13 cellular contexts compared by ENCODE assay signal in the genomic region with DNA sequence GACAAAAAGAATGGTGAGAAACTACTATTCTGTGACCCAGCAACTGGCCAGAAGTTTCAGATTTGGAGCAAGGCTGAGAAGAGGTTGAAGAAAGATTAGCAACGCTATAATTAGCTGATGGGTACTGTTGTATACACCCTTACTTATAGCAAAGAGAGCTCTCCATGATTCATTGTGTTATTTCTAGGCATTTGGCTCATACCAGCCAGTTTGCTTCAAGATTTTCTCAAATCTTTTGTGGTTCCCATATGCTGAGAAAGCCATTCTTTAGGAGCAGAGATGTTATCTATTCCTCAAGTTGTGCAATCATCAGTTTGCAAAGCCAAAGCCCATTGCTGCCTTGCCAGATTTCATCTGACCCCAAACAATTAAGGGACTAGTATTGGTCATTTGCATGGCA.
DNase-seq lines count a peak whose midpoint lies in the region; ATAC-seq, FAIRE-seq and TF ChIP-seq lines count a peak whose summit lies in the region.
"Had no signal": no experiment of that assay in that cellular context is flagged by ENCODE, and none has a peak within 500 bp of the region (broad histone marks: within the 10 kb centered on the region; RNA-seq: fewer than 3 reads in every experiment).

No MANE protein-coding gene starts in this region.

- H3K4me3 Mint-ChIP-seq in HFFc6, result peak overlapping the region; percentile 12
- H3K4me3 Mint-ChIP-seq in astrocyte (ENCODE audit: unreplicated experiment), result no peak overlapping the region
- no peak overlapping the region for H3K4me3 Mint-ChIP-seq in GM23338

- H3K9me2 ChIP-seq in hepatocyte (replicated peaks; ENCODE audit: insufficient read depth) (no peaks in the 10 kb centered on the region), GM23338 (ENCODE audit: insufficient read depth) (no peaks in the 10 kb centered on the region)

- H3K27me3 Mint-ChIP-seq in HFFc6 (ENCODE audit: insufficient read depth), result no peaks in the 10 kb centered on the region
- H3K27me3 Mint-ChIP-seq in astrocyte (ENCODE audit: low read depth, unreplicated experiment), result peaks cover 3% of the 10 kb centered on the region
- H3K27me3 Mint-ChIP-seq in GM23338 (ENCODE audit: insufficient read depth, low read depth, poor library complexity), result peaks cover 2% of the 10 kb centered on the region

- H3K36me3 ChIP-seq in ACC112 (ENCODE audit: insufficient read depth, low read length), result no peaks in the 10 kb centered on the region
- H3K36me3 ChIP-seq in astrocyte (ENCODE audit: insufficient read depth, low read length), result no peaks in the 10 kb centered on the region
- H3K36me3 ChIP-seq in hepatocyte (replicated peaks; ENCODE audit: insufficient read depth, low read depth), result no peaks in the 10 kb centered on the region
- no peaks in the 10 kb centered on the region for H3K36me3 ChIP-seq in GM23338 (ENCODE audit: insufficient read depth)
- H3K36me3 ChIP-seq: lower lobe of right lung, transverse colon had no signal

- H4K20me1 ChIP-seq in astrocyte (ENCODE audit: insufficient read depth, low read length), result no peaks in the 10 kb centered on the region
- H4K20me1 ChIP-seq in hepatocyte (ENCODE audit: insufficient read depth, poor library complexity, severe bottlenecking), result no peaks in the 10 kb centered on the region
- no peaks in the 10 kb centered on the region for H4K20me1 ChIP-seq in GM23338 (replicated peaks; ENCODE audit: insufficient read depth)

- no peaks in the 10 kb centered on the region for H3K27me3 ChIP-seq in ACC112 (ENCODE audit: insufficient read depth, low read length)
- H3K27me3 ChIP-seq in astrocyte (ENCODE audit: insufficient read depth, low read length), result no peaks in the 10 kb centered on the region
- no peaks in the 10 kb centered on the region for H3K27me3 ChIP-seq in hepatocyte
- no peaks in the 10 kb centered on the region for H3K27me3 ChIP-seq in GM23338 (ENCODE audit: insufficient read depth)
- H3K27me3 ChIP-seq: transverse colon had no signal

- peak; percentile 93 for DNase-seq in HFFc6
- peak; percentile 87 for DNase-seq in astrocyte (ENCODE audit: low read depth)
- no peak for DNase-seq in hepatocyte (ENCODE audit: low spot score)
- DNase-seq in activated CD4-positive, alpha-beta T cell treated with anti-CD3 and anti-CD28 coated beads for 4 hours, result no peak
- DNase-seq in activated effector memory CD4-positive, alpha-beta T cell treated with Interleukin-2 at 50 U/mL for 16 hours, result no peak
- no peak for DNase-seq in NCI-H446 treated with DMSO at 0.1 percent for 48 hours (lab: John Stamatoyannopoulos, UW)
- no peak for DNase-seq in GM23338 (ENCODE audit: low spot score)
- DNase-seq: activated CD4-positive, alpha-beta T cell treated with anti-CD3 and anti-CD28 coated beads for 48 hours; lower lobe of right lung; occipital lobe; transverse colon had no signal

- FAIRE-seq in astrocyte (lab: Jason Lieb, UNC), result peak; percentile 85
- FAIRE-seq: A204.1 had no signal

- peaks cover 67% of the 10 kb centered on the region for H3K4me1 Mint-ChIP-seq in HFFc6 (ENCODE audit: low read depth)
- H3K4me1 Mint-ChIP-seq in astrocyte (ENCODE audit: low read depth, unreplicated experiment), result peaks cover 29% of the 10 kb centered on the region
- H3K4me1 Mint-ChIP-seq in GM23338, result no peaks in the 10 kb centered on the region; the same call in 2 of the 3 replicates

- H3K4me1 ChIP-seq in ACC112 (ENCODE audit: control insufficient read depth, insufficient read depth, low read length, unreplicated experiment) (peaks cover 30% of the 10 kb centered on the region), astrocyte (ENCODE audit: insufficient read depth, low read length) (peaks cover 9% of the 10 kb centered on the region), hepatocyte (ENCODE audit: insufficient read depth) (peaks cover 17% of the 10 kb centered on the region), GM23338 (ENCODE audit: insufficient read depth) (no peaks in the 10 kb centered on the region)

- H3K27ac Mint-ChIP-seq in HFFc6 (peak overlapping the region; percentile 68), astrocyte (ENCODE audit: unreplicated experiment) (no peak overlapping the region), GM23338 (no peak overlapping the region)

- H3K9me3 Mint-ChIP-seq in HFFc6, result no peaks in the 10 kb centered on the region
- no peaks in the 10 kb centered on the region for H3K9me3 Mint-ChIP-seq in astrocyte (ENCODE audit: unreplicated experiment)
- H3K9me3 Mint-ChIP-seq in GM23338, result no peaks in the 10 kb centered on the region

- H3K79me2 ChIP-seq in ACC112 (ENCODE audit: control insufficient read depth, insufficient read depth, low read length, unreplicated experiment) (no peaks in the 10 kb centered on the region), astrocyte (ENCODE audit: insufficient read depth, low read length) (no peaks in the 10 kb centered on the region), hepatocyte (no peaks in the 10 kb centered on the region), GM23338 (replicated peaks; ENCODE audit: insufficient read depth) (no peaks in the 10 kb centered on the region)

- H3K9me3 ChIP-seq in astrocyte (ENCODE audit: insufficient read depth, low read depth, low read length) (no peaks in the 10 kb centered on the region), hepatocyte (ENCODE audit: low read depth) (no peaks in the 10 kb centered on the region)
- H3K9me3 ChIP-seq: lower lobe of right lung, transverse colon had no signal

- H3K9ac ChIP-seq in astrocyte (ENCODE audit: low read length), result no peak overlapping the region

- peak overlapping the region; percentile 68 for H3K27ac ChIP-seq in ACC112 (ENCODE audit: low read depth, low read length)
- no peak overlapping the region for H3K27ac ChIP-seq in astrocyte (ENCODE audit: low read depth, low read length)
- peak overlapping the region; percentile 21 for H3K27ac ChIP-seq in hepatocyte
- H3K27ac ChIP-seq in GM23338 (ENCODE audit: low read depth), result no peak overlapping the region
- H3K27ac ChIP-seq: lower lobe of right lung, transverse colon had no signal

- no peaks in the 10 kb centered on the region for H3F3A ChIP-seq in GM23338 (replicated peaks; ENCODE audit: low read depth)

- no peak for ATAC-seq in GM23338
- ATAC-seq: lower lobe of right lung had no signal

- no peak for TF ChIP-seq CTCF in HFFc6 (IDR thresholded peaks at IDR 0.05)
- no peak for TF ChIP-seq CTCF in astrocyte (IDR thresholded peaks at IDR 0.05; ENCODE audit: insufficient read depth, low read depth, low read length)
- no peak for TF ChIP-seq CTCF in hepatocyte (IDR thresholded peaks at IDR 0.05; ENCODE audit: poor library complexity)
- no peak for TF ChIP-seq CTCF in GM23338 (conservative IDR thresholded peaks at IDR 0.05; ENCODE audit: low read depth in 2 of 2)

- H3K4me2 ChIP-seq in astrocyte (ENCODE audit: low read length) (no peak overlapping the region), hepatocyte (no peak overlapping the region), GM23338 (no peak overlapping the region)

- H3K36me3 Mint-ChIP-seq in HFFc6 (ENCODE audit: low read depth), result no peaks in the 10 kb centered on the region
- no peaks in the 10 kb centered on the region for H3K36me3 Mint-ChIP-seq in astrocyte (ENCODE audit: low read depth, unreplicated experiment)
- H3K36me3 Mint-ChIP-seq in GM23338 (ENCODE audit: low read depth), result no peaks in the 10 kb centered on the region

- peak overlapping the region; percentile 9; the same call in 1 of the 2 replicates for H3K4me3 ChIP-seq in ACC112 (ENCODE audit: low read depth, low read length)
- no peak overlapping the region for H3K4me3 ChIP-seq in astrocyte (ENCODE audit: insufficient read depth, low read depth, low read length)
- H3K4me3 ChIP-seq in hepatocyte, result no peak overlapping the region
- H3K4me3 ChIP-seq in GM23338, result no peak overlapping the region
- H3K4me3 ChIP-seq: lower lobe of right lung, transverse colon had no signal

- 68% methylated on average over 1 of the region's 1 CpG for WGBS in hepatocyte (ENCODE audit: low lambda C conversion rate, missing lambda C conversion rate)

- H2AFZ ChIP-seq in ACC112 (ENCODE audit: low read length, unreplicated experiment) (no peak overlapping the region), astrocyte (ENCODE audit: low read depth, low read length) (no peak overlapping the region), hepatocyte (no peak overlapping the region), GM23338 (no peak overlapping the region)

TF ChIP-seq in GM23338, 12 proteins besides CTCF, POLR2A, EP300 and RAD21 (continues in another document):
- TF ChIP-seq, protein P1, sequence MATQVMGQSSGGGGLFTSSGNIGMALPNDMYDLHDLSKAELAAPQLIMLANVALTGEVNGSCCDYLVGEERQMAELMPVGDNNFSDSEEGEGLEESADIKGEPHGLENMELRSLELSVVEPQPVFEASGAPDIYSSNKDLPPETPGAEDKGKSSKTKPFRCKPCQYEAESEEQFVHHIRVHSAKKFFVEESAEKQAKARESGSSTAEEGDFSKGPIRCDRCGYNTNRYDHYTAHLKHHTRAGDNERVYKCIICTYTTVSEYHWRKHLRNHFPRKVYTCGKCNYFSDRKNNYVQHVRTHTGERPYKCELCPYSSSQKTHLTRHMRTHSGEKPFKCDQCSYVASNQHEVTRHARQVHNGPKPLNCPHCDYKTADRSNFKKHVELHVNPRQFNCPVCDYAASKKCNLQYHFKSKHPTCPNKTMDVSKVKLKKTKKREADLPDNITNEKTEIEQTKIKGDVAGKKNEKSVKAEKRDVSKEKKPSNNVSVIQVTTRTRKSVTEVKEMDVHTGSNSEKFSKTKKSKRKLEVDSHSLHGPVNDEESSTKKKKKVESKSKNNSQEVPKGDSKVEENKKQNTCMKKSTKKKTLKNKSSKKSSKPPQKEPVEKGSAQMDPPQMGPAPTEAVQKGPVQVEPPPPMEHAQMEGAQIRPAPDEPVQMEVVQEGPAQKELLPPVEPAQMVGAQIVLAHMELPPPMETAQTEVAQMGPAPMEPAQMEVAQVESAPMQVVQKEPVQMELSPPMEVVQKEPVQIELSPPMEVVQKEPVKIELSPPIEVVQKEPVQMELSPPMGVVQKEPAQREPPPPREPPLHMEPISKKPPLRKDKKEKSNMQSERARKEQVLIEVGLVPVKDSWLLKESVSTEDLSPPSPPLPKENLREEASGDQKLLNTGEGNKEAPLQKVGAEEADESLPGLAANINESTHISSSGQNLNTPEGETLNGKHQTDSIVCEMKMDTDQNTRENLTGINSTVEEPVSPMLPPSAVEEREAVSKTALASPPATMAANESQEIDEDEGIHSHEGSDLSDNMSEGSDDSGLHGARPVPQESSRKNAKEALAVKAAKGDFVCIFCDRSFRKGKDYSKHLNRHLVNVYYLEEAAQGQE (IDR thresholded peaks at IDR 0.05; ENCODE audit: unreplicated experiment), result no peak
- TF ChIP-seq, protein P2, sequence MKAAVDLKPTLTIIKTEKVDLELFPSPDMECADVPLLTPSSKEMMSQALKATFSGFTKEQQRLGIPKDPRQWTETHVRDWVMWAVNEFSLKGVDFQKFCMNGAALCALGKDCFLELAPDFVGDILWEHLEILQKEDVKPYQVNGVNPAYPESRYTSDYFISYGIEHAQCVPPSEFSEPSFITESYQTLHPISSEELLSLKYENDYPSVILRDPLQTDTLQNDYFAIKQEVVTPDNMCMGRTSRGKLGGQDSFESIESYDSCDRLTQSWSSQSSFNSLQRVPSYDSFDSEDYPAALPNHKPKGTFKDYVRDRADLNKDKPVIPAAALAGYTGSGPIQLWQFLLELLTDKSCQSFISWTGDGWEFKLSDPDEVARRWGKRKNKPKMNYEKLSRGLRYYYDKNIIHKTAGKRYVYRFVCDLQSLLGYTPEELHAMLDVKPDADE (IDR thresholded peaks at IDR 0.05), result no peak
- TF ChIP-seq POLR2AphosphoS5 (IDR thresholded peaks at IDR 0.05; ENCODE audit: low read depth), result no peak
- no peak for TF ChIP-seq STAT1 (IDR thresholded peaks at IDR 0.05; ENCODE audit: unreplicated experiment)

Comparison
In these comparisons a context has a peak if more than half of its experiments do, and no peak if none do; other contexts are left out.
1. H3K27ac ChIP-seq: peak in ACC112 (single experiment) and hepatocyte (single experiment); none in astrocyte (single experiment) and GM23338 (single experiment).
2. DNase-seq: peak in HFFc6 (single experiment) and astrocyte (single experiment); none in hepatocyte (single experiment), activated CD4-positive, alpha-beta T cell treated with anti-CD3 and anti-CD28 coated beads for 4 hours (0 of 2), activated effector memory CD4-positive, alpha-beta T cell treated with Interleukin-2 at 50 U/mL for 16 hours (single experiment), NCI-H446 treated with DMSO at 0.1 percent for 48 hours (single experiment) and GM23338 (single experiment).